ENCODE assay signal across 33 cellular contexts in genomic region chr12:115212356-115212755, GRCh38.
"Had no signal": no experiment of that assay in that cellular context is flagged by ENCODE, and none has a peak within 500 bp of the region (broad histone marks: within the 10 kb centered on the region; RNA-seq: fewer than 3 reads in every experiment).

No MANE protein-coding gene starts in this region.

- H3K4me3 ChIP-seq: Peyer's patch had no signal

- H3K9me3 ChIP-seq: Peyer's patch had no signal

- DNase-seq: activated B cell treated with CpG ODN at 0.5 μM for 24 hours; activated CD4-positive, alpha-beta memory T cell treated with anti-CD3 and anti-CD28 coated beads for 36 hours; activated CD4-positive, alpha-beta T cell treated with anti-CD3 and anti-CD28 coated beads for 4 hours; activated CD4-positive, alpha-beta T cell treated with anti-CD3 and anti-CD28 coated beads, Interleukin-2, amount 50 U/mL, for 1 hour; activated CD4-positive, CD25-positive, alpha-beta regulatory T cell treated with anti-CD3 and anti-CD28 coated beads, Interleukin-2, amount 50 U/mL, for 72 hours; activated CD8-positive, alpha-beta memory T cell treated with anti-CD3 and anti-CD28 coated beads, Interleukin-2, amount 50 U/mL, for 4 hours; activated effector memory CD4-positive, alpha-beta T cell treated with Interleukin-2 at 50 U/mL for 16 hours; activated naive CD4-positive, alpha-beta T cell treated with anti-CD3 and anti-CD28 coated beads, Interleukin-2, amount 10 ng/mL, durations not matched to agents 7 days and 5 days; activated naive CD8-positive, alpha-beta T cell treated with anti-CD3 and anti-CD28 coated beads, Interleukin-2, amount 50 U/mL, for 24 hours; activated T-cell treated with anti-CD3 and anti-CD28 coated beads for 4 hours; activated T-cell treated with anti-CD3 and anti-CD28 coated beads, Interleukin-2, amount 50 U/mL, for 48 hours; aorta; caudate nucleus; NCI-H1092 treated with DMSO at 0.1 percent for 48 hours; NCI-H1417; NCI-H146; NCI-H187; NCI-H2029 treated with DMSO at 0.1 percent for 48 hours; NCI-H2107; NCI-H2171; NCI-H510A; NCI-H526; NCI-H748 treated with DMSO at 0.1 percent for 48 hours; NK-92 treated with Interleukin-12 subunit alpha and Interleukin-12 subunit beta, amount 100 ng/mL, for 24 hours; PC-3; Peyer's patch; RPMI8226; SW 1271; T-helper 1 cell; T-helper 2 cell; T-helper 9 cell had no signal

- H3K36me3 ChIP-seq: Peyer's patch had no signal

- ATAC-seq: activated naive CD8-positive, alpha-beta T cell treated with anti-CD3 and anti-CD28 coated beads, Interleukin-2, amount 50 U/mL, for 24 hours; PC-3; Right ventricle myocardium inferior had no signal

- H3K4me1 ChIP-seq: Peyer's patch had no signal

- H3K27me3 ChIP-seq: Peyer's patch had no signal

- H3K27ac ChIP-seq: Peyer's patch, VCaP had no signal
